ENCODE assay signal across 7 cellular contexts in the genomic region with DNA sequence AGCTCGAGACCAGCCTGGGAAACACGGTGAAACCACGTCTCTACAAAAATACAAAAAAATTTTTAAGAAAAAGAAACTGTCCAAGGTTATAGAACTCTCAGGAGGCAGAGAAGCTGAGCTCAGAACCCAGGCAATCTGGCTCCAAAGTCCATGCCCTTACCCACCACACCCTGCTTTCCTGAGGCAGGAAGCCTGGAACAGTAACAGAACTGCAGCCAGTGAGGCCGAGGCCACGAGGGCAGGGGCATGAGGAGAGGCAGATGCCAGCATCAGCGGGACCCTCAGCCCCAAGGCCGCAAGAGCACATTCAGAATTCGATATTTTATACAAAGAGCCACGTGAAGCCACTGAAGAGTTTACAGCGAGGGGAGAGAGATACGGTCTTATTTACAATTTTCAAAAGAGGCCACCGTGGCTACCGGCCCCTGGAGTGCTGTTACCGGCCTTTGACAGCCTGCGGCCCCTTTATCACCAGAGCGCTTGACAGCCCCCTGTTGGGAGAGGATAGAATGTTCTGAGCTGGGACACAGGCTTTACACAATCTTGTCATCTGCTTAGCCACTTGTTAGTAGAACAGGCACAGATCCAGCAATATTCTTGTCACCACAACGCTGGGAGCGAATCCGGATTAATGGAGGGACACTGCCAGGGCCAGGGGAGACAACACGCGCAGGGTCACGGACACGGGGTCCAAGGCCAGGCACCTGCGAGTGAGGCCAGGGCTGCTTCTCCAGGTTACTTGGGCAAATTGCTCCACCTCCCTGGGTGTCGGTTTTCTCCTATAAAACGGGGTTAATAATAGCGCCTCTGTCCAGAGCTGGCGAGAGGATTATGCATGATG. TPM values are rescaled to one million over a fixed set of nuclear protein-coding genes. Genes with fewer than 3 reads are reported as not detected.
DNase-seq lines count a peak whose midpoint lies in the region; ATAC-seq, FAIRE-seq and TF ChIP-seq lines count a peak whose summit lies in the region.

No MANE protein-coding gene starts in this region.

- H3K9ac ChIP-seq in IMR-90 (ENCODE audit: low read depth, low read length) (no peak overlapping the region), astrocyte (ENCODE audit: low read length) (no peak overlapping the region), subcutaneous abdominal adipose tissue (ENCODE audit: low read length in 5 of 5) (peak overlapping the region in 2 of 5 donors; percentile 39 to 56)

- no peak overlapping the region for H2BK15ac ChIP-seq in IMR-90 (ENCODE audit: low read depth, low read length)

- peak; percentile 44; the same call in 1 of the 2 replicates for ATAC-seq in IMR-90 (ENCODE audit: low read depth)
- ATAC-seq in HG03442 (IDR thresholded peaks at IDR 0.05; ENCODE audit: unreplicated experiment) = no peak

- POLR2A ChIA-PET in IMR-90 (lab: Charles Lee; ENCODE audit: unreplicated experiment) = no interaction called here

- H3K79me1 ChIP-seq in IMR-90 (ENCODE audit: low read depth in 1 of 2, low read length in 2 of 2) = peaks cover 27 to 76% of the 10 kb centered on the region in 2 experiments

- DNase-seq in IMR-90 (no peak), astrocyte (ENCODE audit: low read depth) (no peak), iPS-NIHi7 (ENCODE audit: extremely low spot score) (peak; percentile 62), middle frontal gyrus (ENCODE audit: extremely low spot score, low spot score) (no peak), mesothelial cell of epicardium (ENCODE audit: low spot score in 2 of 2, unreplicated experiment in 2 of 2) (no peak)

- H3K4me3 Mint-ChIP-seq in astrocyte (ENCODE audit: unreplicated experiment) (no peak overlapping the region), mesothelial cell of epicardium (no peak overlapping the region)

- WGBS in IMR-90 (ENCODE audit: extremely low coverage in 2 of 2, insufficient read length in 1 of 2), 2 experiments = 72% methylated on average over 17 of the region's 28 CpGs; no CpG with 5 or more reads in 1 of the 2 experiments

- H4K91ac ChIP-seq in IMR-90 (ENCODE audit: insufficient read depth, low read depth, low read length) = no peak overlapping the region

- H3K14ac ChIP-seq in IMR-90 (replicated peaks; ENCODE audit: low read depth, low read length) = no peak overlapping the region

- H3K56ac ChIP-seq in IMR-90 (ENCODE audit: extremely low read depth, insufficient read depth, low read length) = no peak overlapping the region

- H4K20me1 ChIP-seq in IMR-90 (ENCODE audit: insufficient read depth, low read length) (peaks cover 57% of the 10 kb centered on the region), astrocyte (ENCODE audit: insufficient read depth, low read length) (peaks cover 79% of the 10 kb centered on the region)

- H3K27me3 Mint-ChIP-seq in astrocyte (ENCODE audit: low read depth, unreplicated experiment) (no peaks in the 10 kb centered on the region), mesothelial cell of epicardium (ENCODE audit: low read depth) (no peaks in the 10 kb centered on the region)

- TF ChIP-seq CTCF in IMR-90 (conservative IDR thresholded peaks at IDR 0.05; ENCODE audit: low read depth, low read length) (no peak; the same call in 1 of the 2 replicates), astrocyte (IDR thresholded peaks at IDR 0.05; ENCODE audit: insufficient read depth, low read depth, low read length) (peak; percentile 22), mesothelial cell of epicardium (IDR thresholded peaks at IDR 0.05; ENCODE audit: unreplicated experiment) (no peak)

- no peaks in the 10 kb centered on the region for H3K9me3 Mint-ChIP-seq in astrocyte (ENCODE audit: unreplicated experiment)
- H3K9me3 Mint-ChIP-seq in mesothelial cell of epicardium = no peaks in the 10 kb centered on the region

- no peak overlapping the region for H3K27ac Mint-ChIP-seq in astrocyte (ENCODE audit: unreplicated experiment)
- no peak overlapping the region for H3K27ac Mint-ChIP-seq in mesothelial cell of epicardium

- intact Hi-C loops in IMR-90 (cut with micrococcal nuclease) = no loop called here

- no peak overlapping the region for H2BK20ac ChIP-seq in IMR-90 (ENCODE audit: low read depth, low read length)

- H2AK9ac ChIP-seq in IMR-90 (replicated peaks; ENCODE audit: low read depth, low read length, poor library complexity) = no peak overlapping the region

- H3K79me2 ChIP-seq in astrocyte (ENCODE audit: insufficient read depth, low read length) = peaks cover 77% of the 10 kb centered on the region

- H3K27me3 ChIP-seq in IMR-90 (ENCODE audit: control insufficient read depth, insufficient read depth, low read length) (no peaks in the 10 kb centered on the region), astrocyte (ENCODE audit: insufficient read depth, low read length) (no peaks in the 10 kb centered on the region), subcutaneous abdominal adipose tissue (ENCODE audit: control insufficient read depth in 5 of 5, insufficient read depth in 4 of 5, low read length in 5 of 5) (no peaks in the 10 kb centered on the region)

- H3K4me1 ChIP-seq in IMR-90 (ENCODE audit: control insufficient read depth, insufficient read depth, low read length) (peaks cover 9% of the 10 kb centered on the region), astrocyte (ENCODE audit: insufficient read depth, low read length) (peaks cover 16% of the 10 kb centered on the region), subcutaneous abdominal adipose tissue (ENCODE audit: control insufficient read depth in 5 of 5, insufficient read depth in 5 of 5, low read length in 5 of 5) (peaks cover 12 to 34% (median 24%) of the 10 kb centered on the region in 5 donors)

- no peaks in the 10 kb centered on the region for H3K9me3 ChIP-seq in IMR-90 (ENCODE audit: control insufficient read depth, insufficient read depth, low read length)
- no peaks in the 10 kb centered on the region for H3K9me3 ChIP-seq in astrocyte (ENCODE audit: insufficient read depth, low read depth, low read length)
- H3K9me3 ChIP-seq in subcutaneous abdominal adipose tissue (ENCODE audit: control insufficient read depth in 5 of 5, low read length in 5 of 5) = no peaks in the 10 kb centered on the region

- peaks cover 40% of the 10 kb centered on the region for H3K36me3 ChIP-seq in IMR-90 (ENCODE audit: control insufficient read depth, insufficient read depth, low read length)
- peaks cover 4% of the 10 kb centered on the region for H3K36me3 ChIP-seq in astrocyte (ENCODE audit: insufficient read depth, low read length)
- peaks cover 0 to 51% (median 41%) of the 10 kb centered on the region in 5 donors for H3K36me3 ChIP-seq in subcutaneous abdominal adipose tissue (ENCODE audit: control insufficient read depth in 5 of 5, insufficient read depth in 5 of 5, low read length in 5 of 5)

- H3K23ac ChIP-seq in IMR-90 (ENCODE audit: low read depth, low read length) = no peak overlapping the region

- CTCF ChIA-PET in IMR-90 (lab: Yijun Ruan, JAX) = no interaction called here

- dilution Hi-C loops in IMR-90 (cut with HindIII; ENCODE audit: low sequenced_read_pairs, unreplicated experiment) = no loop called here

- no peak overlapping the region for H4K5ac ChIP-seq in IMR-90 (ENCODE audit: low read depth, low read length)

- FAIRE-seq in astrocyte (lab: Jason Lieb, UNC) = no peak

- H3K4me3 ChIP-seq in IMR-90 (ENCODE audit: insufficient read depth, low read depth, low read length) (no peak overlapping the region), astrocyte (ENCODE audit: insufficient read depth, low read depth, low read length) (no peak overlapping the region), subcutaneous abdominal adipose tissue (ENCODE audit: low read depth in 1 of 5, low read length in 5 of 5) (no peak overlapping the region)

- no peak overlapping the region for H2BK5ac ChIP-seq in IMR-90 (ENCODE audit: low read depth, low read length, poor library complexity, severe bottlenecking)

- no TSS peak for BruUV-seq in IMR-90 (replicated peaks; lab: Mats Ljungman, UMichigan)

- no peak overlapping the region for H2BK120ac ChIP-seq in IMR-90 (ENCODE audit: low read depth, low read length)

- H4K8ac ChIP-seq in IMR-90 (ENCODE audit: low read depth in 2 of 2, low read length in 2 of 2) = no peak overlapping the region

- in situ Hi-C loops in IMR-90 (cut with MboI; ENCODE audit: low sequenced_read_pairs) = no loop called here

- H3K4ac ChIP-seq in IMR-90 (ENCODE audit: low read depth, low read length) = no peak overlapping the region

- H3K36me3 Mint-ChIP-seq in astrocyte (ENCODE audit: low read depth, unreplicated experiment) = peaks cover 14% of the 10 kb centered on the region
- H3K36me3 Mint-ChIP-seq in mesothelial cell of epicardium = peaks cover 17% of the 10 kb centered on the region

- H3K27ac ChIP-seq in IMR-90 (ENCODE audit: insufficient read depth, low read length) (no peak overlapping the region), astrocyte (ENCODE audit: low read depth, low read length) (no peak overlapping the region), subcutaneous abdominal adipose tissue (ENCODE audit: low read depth, low read length) (peak overlapping the region; percentile 52)

- H3K4me1 Mint-ChIP-seq in astrocyte (ENCODE audit: low read depth, unreplicated experiment) = peaks cover 14% of the 10 kb centered on the region
- peaks cover 14% of the 10 kb centered on the region for H3K4me1 Mint-ChIP-seq in mesothelial cell of epicardium

- no peak overlapping the region for H3K18ac ChIP-seq in IMR-90 (ENCODE audit: low read depth, low read length)

- TF ChIP-seq POLR2A in IMR-90 (IDR thresholded peaks at IDR 0.05; ENCODE audit: low read depth, low read length) = no peak

- no peak overlapping the region for H2AK5ac ChIP-seq in IMR-90 (ENCODE audit: low read depth, low read length)

- TF ChIP-seq RAD21 in IMR-90 (IDR thresholded peaks at IDR 0.05; ENCODE audit: low read length) = no peak

- no peaks in the 10 kb centered on the region for H3K9me1 ChIP-seq in IMR-90 (ENCODE audit: insufficient read depth, low read length)

- H2AFZ ChIP-seq in IMR-90 (replicated peaks; ENCODE audit: low read length, poor library complexity) = no peak overlapping the region
- no peak overlapping the region for H2AFZ ChIP-seq in astrocyte (ENCODE audit: low read depth, low read length)

- no peak overlapping the region for H3K4me2 ChIP-seq in IMR-90 (ENCODE audit: low read depth, low read length)
- H3K4me2 ChIP-seq in astrocyte (ENCODE audit: low read length) = no peak overlapping the region

TF ChIP-seq in IMR-90, 13 proteins besides CTCF, POLR2A, EP300 and RAD21 (continues in another document):
- TF ChIP-seq CEBPB (IDR thresholded peaks at IDR 0.05; ENCODE audit: low read depth, low read length) (no peak), NFE2L2 (IDR thresholded peaks at IDR 0.05; ENCODE audit: low read depth, low read length) (no peak)

RNA-seq across cellular contexts. Expression of a gene that starts 5.6 kb away (rescaled TPM):
- total RNA-seq in IMR-90 (2012; rRNA removed) (1.3 and 1.4 TPM in 2 replicates), astrocyte (7.2 and 7.3 TPM in 2 replicates), mesothelial cell of epicardium (8.0 to 8.8 TPM (median 8.1 TPM) in 3 replicates)
- 4.4 and 4.5 TPM in 2 replicates for polyA plus RNA-seq in IMR-90 (2012; rRNA removed)
- polyA plus RNA-seq in IMR-90 (2012; cell fraction: cytosol; rRNA removed) = 3.5 and 5.8 TPM in 2 replicates
- polyA plus RNA-seq in IMR-90 (2012; cell fraction: nucleus; rRNA removed; ENCODE audit: low replicate concordance) = 5.9 and 9.4 TPM in 2 replicates

RNA-seq across cellular contexts. Expression of a gene that starts 26.5 kb away (rescaled TPM):
- total RNA-seq in IMR-90 (2012; rRNA removed) (44.6 and 49.7 TPM in 2 replicates), astrocyte (59.4 and 62.7 TPM in 2 replicates), mesothelial cell of epicardium (54.2 to 57.1 TPM (median 54.5 TPM) in 3 replicates)
- 55.0 and 62.3 TPM in 2 replicates for polyA plus RNA-seq in IMR-90 (2012; rRNA removed)
- 122 and 166 TPM in 2 replicates for polyA plus RNA-seq in IMR-90 (2012; cell fraction: cytosol; rRNA removed)
- 88.0 and 111 TPM in 2 replicates for polyA plus RNA-seq in IMR-90 (2012; cell fraction: nucleus; rRNA removed; ENCODE audit: low replicate concordance)
